Comparison of ENCODE assay signal across 11 cellular contexts in genomic region chr5:55343609-55344008, GRCh38.
"Had no signal": no experiment of that assay in that cellular context is flagged by ENCODE, and none has a peak within 500 bp of the region (broad histone marks: within the 10 kb centered on the region; RNA-seq: fewer than 3 reads in every experiment).

No MANE protein-coding gene starts in this region.

- H3K27me3 ChIP-seq: colonic mucosa, heart left ventricle, left lung, right atrium auricular region, SJSA1 had no signal

- H3K4me1 Mint-ChIP-seq: mesothelial cell of epicardium had no signal

- H3K4me1 ChIP-seq: colonic mucosa, right atrium auricular region, SJSA1 had no signal

- H3K4me2 ChIP-seq: smooth muscle cell had no signal

- H3K9me3 Mint-ChIP-seq: activated B cell treated with CpG ODN at 0.5 μM for 24 hours; activated CD4-positive, alpha-beta T cell treated with anti-CD3 and anti-CD28 coated beads, Interleukin-2, amount 10 ng/mL, durations not matched to agents 24 days and 14 days; activated T-cell treated with anti-CD3 and anti-CD28 coated beads, Interleukin-2, amount 50 U/mL, for 4 hours; stimulated activated naive B cell treated with anti-CD40 and anti-IgM and Interleukin-4, amounts not matched to agents 10 μg/mL and 1 μg/mL and 100 μg/mL, for 72 hours had no signal

- H3K4me3 Mint-ChIP-seq: activated B cell treated with CpG ODN at 0.5 μM for 24 hours; activated CD4-positive, alpha-beta T cell treated with anti-CD3 and anti-CD28 coated beads, Interleukin-2, amount 10 ng/mL, durations not matched to agents 24 days and 14 days; activated T-cell treated with anti-CD3 and anti-CD28 coated beads, Interleukin-2, amount 50 U/mL, for 4 hours; mesothelial cell of epicardium; stimulated activated naive B cell treated with anti-CD40 and anti-IgM and Interleukin-4, amounts not matched to agents 10 μg/mL and 1 μg/mL and 100 μg/mL, for 72 hours had no signal

- H3K9me3 ChIP-seq: colonic mucosa, heart left ventricle, left lung, right atrium auricular region, SJSA1 had no signal

- H3K27me3 Mint-ChIP-seq: activated B cell treated with CpG ODN at 0.5 μM for 24 hours; activated CD4-positive, alpha-beta T cell treated with anti-CD3 and anti-CD28 coated beads, Interleukin-2, amount 10 ng/mL, durations not matched to agents 24 days and 14 days; stimulated activated naive B cell treated with anti-CD40 and anti-IgM and Interleukin-4, amounts not matched to agents 10 μg/mL and 1 μg/mL and 100 μg/mL, for 72 hours had no signal

- H3K27ac ChIP-seq: colonic mucosa, heart left ventricle, left lung, right atrium auricular region, SJSA1 had no signal

- H3K36me3 ChIP-seq: colonic mucosa had no signal

- DNase-seq: activated B cell treated with CpG ODN at 0.5 μM for 24 hours; left lung; stimulated activated naive B cell treated with anti-CD40 and anti-IgM and Interleukin-4, amounts not matched to agents 10 μg/mL and 1 μg/mL and 100 μg/mL, for 72 hours had no signal

- H3K4me3 ChIP-seq: colonic mucosa, heart left ventricle, left lung, right atrium auricular region, SJSA1, smooth muscle cell had no signal

- ATAC-seq: stimulated activated naive B cell treated with anti-CD40 and anti-IgM and Interleukin-4, amounts not matched to agents 10 μg/mL and 1 μg/mL and 100 μg/mL, for 72 hours had no signal
